In the genomic region with DNA sequence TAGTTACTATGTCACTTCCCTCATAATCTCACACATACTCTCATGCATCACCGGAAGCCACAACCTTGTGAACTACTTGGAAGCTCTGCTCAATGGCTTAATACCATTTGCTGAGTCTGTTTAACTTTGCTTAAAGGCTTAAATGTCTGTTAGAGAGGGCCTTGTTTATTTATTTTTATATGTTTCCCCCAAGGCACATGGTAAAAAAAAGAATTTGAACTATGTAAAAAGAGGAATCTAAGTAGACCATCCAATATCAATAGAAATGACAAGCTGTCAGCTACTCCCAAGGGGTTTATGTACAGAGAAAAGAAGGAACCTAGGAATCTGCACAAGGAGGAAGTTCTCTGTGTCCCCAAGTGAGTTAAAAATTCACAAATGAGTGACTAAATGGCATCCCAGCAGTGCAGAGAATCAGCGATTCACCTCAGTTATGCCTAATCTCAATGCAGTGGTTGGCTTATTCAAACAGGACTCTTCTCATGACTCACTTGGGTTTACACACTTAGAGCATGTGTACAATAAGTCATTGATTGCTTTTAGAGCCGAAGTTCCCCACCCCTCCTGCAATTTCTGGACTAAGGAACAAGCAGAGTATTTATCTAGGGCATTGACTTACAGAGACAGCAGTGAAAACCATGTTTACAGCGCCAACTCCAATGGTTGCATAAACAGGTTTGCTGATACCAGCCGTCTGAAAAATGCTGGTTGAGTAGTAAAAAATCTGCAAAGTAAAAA, we compare ENCODE assay signal across 10 cellular contexts. TPM values are rescaled to one million over a fixed set of nuclear protein-coding genes. Genes with fewer than 3 reads are reported as not detected.
DNase-seq lines count a peak whose midpoint lies in the region; ATAC-seq, FAIRE-seq and TF ChIP-seq lines count a peak whose summit lies in the region.
"Had no signal": no experiment of that assay in that cellular context is flagged by ENCODE, and none has a peak within 500 bp of the region (broad histone marks: within the 10 kb centered on the region; RNA-seq: fewer than 3 reads in every experiment).

No MANE protein-coding gene starts in this region.

- no peak overlapping the region for H3K9ac ChIP-seq in BLaER1 treated with 17β-estradiol and CSF1 and Interleukin-3, amounts not matched to agents 10 nM and 100 nM
- no peak overlapping the region for H3K9ac ChIP-seq in astrocyte (ENCODE audit: low read length)

- peaks cover 44% of the 10 kb centered on the region for H3K4me1 Mint-ChIP-seq in astrocyte (ENCODE audit: low read depth, unreplicated experiment)

- H3K79me2 ChIP-seq in astrocyte (ENCODE audit: insufficient read depth, low read length): no peaks in the 10 kb centered on the region

- H3K27ac ChIP-seq in BLaER1 treated with 17β-estradiol and CSF1 and Interleukin-3, amounts not matched to agents 10 nM and 100 nM: no peak overlapping the region
- H3K27ac ChIP-seq in astrocyte (ENCODE audit: low read depth, low read length) (no peak overlapping the region), left lung (no peak overlapping the region)

- no peak overlapping the region for H3K4me3 ChIP-seq in BLaER1 treated with 17β-estradiol and CSF1 and Interleukin-3, amounts not matched to agents 10 nM and 100 nM
- H3K4me3 ChIP-seq in astrocyte (ENCODE audit: insufficient read depth, low read depth, low read length) (no peak overlapping the region), left lung (no peak overlapping the region)

- no peaks in the 10 kb centered on the region for H3K9me3 Mint-ChIP-seq in astrocyte (ENCODE audit: unreplicated experiment)
- H3K9me3 Mint-ChIP-seq: activated T-cell treated with anti-CD3 and anti-CD28 coated beads, Interleukin-2, amount 50 U/mL, for 24 hours had no signal

- no peaks in the 10 kb centered on the region for H3K36me3 ChIP-seq in BLaER1 treated with 17β-estradiol and CSF1 and Interleukin-3, amounts not matched to agents 10 nM and 100 nM
- H3K36me3 ChIP-seq in astrocyte (ENCODE audit: insufficient read depth, low read length) (no peaks in the 10 kb centered on the region), left lung (no peaks in the 10 kb centered on the region)

- peak; percentile 56 for DNase-seq in astrocyte (ENCODE audit: low read depth)
- DNase-seq in left lung: no peak
- DNase-seq in NCI-H526 treated with DMSO at 0.1 percent for 48 hours (lab: John Stamatoyannopoulos, UW): no peak
- DNase-seq in NCI-H2171 (lab: John Stamatoyannopoulos, UW): no peak
- no peak for DNase-seq in iPS-NIHi11 (ENCODE audit: low spot score)
- DNase-seq: activated T-cell treated with anti-CD3 and anti-CD28 coated beads, Interleukin-2, amount 50 U/mL, for 24 hours; CD4-positive, alpha-beta memory T cell had no signal

- peak; percentile 17 for FAIRE-seq in astrocyte (lab: Jason Lieb, UNC)

- no peaks in the 10 kb centered on the region for H3K27me3 ChIP-seq in BLaER1 treated with 17β-estradiol and CSF1 and Interleukin-3, amounts not matched to agents 10 nM and 100 nM
- H3K27me3 ChIP-seq in astrocyte (ENCODE audit: insufficient read depth, low read length) (no peaks in the 10 kb centered on the region), left lung (no peaks in the 10 kb centered on the region)

- peak overlapping the region; percentile 81 for H3K27ac Mint-ChIP-seq in astrocyte (ENCODE audit: unreplicated experiment)
- H3K27ac Mint-ChIP-seq: activated T-cell treated with anti-CD3 and anti-CD28 coated beads, Interleukin-2, amount 50 U/mL, for 24 hours; CD4-positive, alpha-beta memory T cell had no signal

- H4K20me1 ChIP-seq in BLaER1 treated with 17β-estradiol and CSF1 and Interleukin-3, amounts not matched to agents 10 nM and 100 nM: no peaks in the 10 kb centered on the region
- H4K20me1 ChIP-seq in astrocyte (ENCODE audit: insufficient read depth, low read length): no peaks in the 10 kb centered on the region

- peak overlapping the region; percentile 40 for H2AFZ ChIP-seq in astrocyte (ENCODE audit: low read depth, low read length)

- H3K4me3 Mint-ChIP-seq in astrocyte (ENCODE audit: unreplicated experiment): no peak overlapping the region
- H3K4me3 Mint-ChIP-seq: activated T-cell treated with anti-CD3 and anti-CD28 coated beads, Interleukin-2, amount 50 U/mL, for 24 hours; CD4-positive, alpha-beta memory T cell had no signal

- H3K4me2 ChIP-seq in BLaER1 treated with 17β-estradiol and CSF1 and Interleukin-3, amounts not matched to agents 10 nM and 100 nM: peak overlapping the region in 10 of 11 experiments; percentile 3 to 61 (median 24); a peak in 13 of 22 replicates
- peak overlapping the region; percentile 37 for H3K4me2 ChIP-seq in astrocyte (ENCODE audit: low read length)

- peaks cover 7 to 11% (median 9%) of the 10 kb centered on the region in 10 experiments; a peak in 19 of 20 replicates for H3K4me1 ChIP-seq in BLaER1 treated with 17β-estradiol and CSF1 and Interleukin-3, amounts not matched to agents 10 nM and 100 nM
- H3K4me1 ChIP-seq in astrocyte (ENCODE audit: insufficient read depth, low read length) (peaks cover 43% of the 10 kb centered on the region), left lung (peaks cover 0 to 6% of the 10 kb centered on the region in 2 donors)

- intact Hi-C loops in left lung (cut with DNase I): no loop called here

- H3K36me3 Mint-ChIP-seq in astrocyte (ENCODE audit: low read depth, unreplicated experiment): no peaks in the 10 kb centered on the region
- H3K36me3 Mint-ChIP-seq: CD4-positive, alpha-beta memory T cell had no signal

- TF ChIP-seq CTCF in astrocyte (IDR thresholded peaks at IDR 0.05; ENCODE audit: insufficient read depth, low read depth, low read length) (no peak), left lung (IDR thresholded peaks at IDR 0.05) (no peak)

- H3K9me3 ChIP-seq in BLaER1 treated with 17β-estradiol and CSF1 and Interleukin-3, amounts not matched to agents 10 nM and 100 nM (replicated peaks in 1 of 11): no peaks in the 10 kb centered on the region
- no peaks in the 10 kb centered on the region for H3K9me3 ChIP-seq in astrocyte (ENCODE audit: insufficient read depth, low read depth, low read length)
- H3K9me3 ChIP-seq in left lung: no peaks in the 10 kb centered on the region

- no peaks in the 10 kb centered on the region for H3K27me3 Mint-ChIP-seq in astrocyte (ENCODE audit: low read depth, unreplicated experiment)
- H3K27me3 Mint-ChIP-seq: activated T-cell treated with anti-CD3 and anti-CD28 coated beads, Interleukin-2, amount 50 U/mL, for 24 hours had no signal

- ATAC-seq in HG02981 (IDR thresholded peaks at IDR 0.05; ENCODE audit: unreplicated experiment) (peak; percentile 88), left lung (peak; percentile 77), HG03025 (IDR thresholded peaks at IDR 0.05; ENCODE audit: low FRiP score, unreplicated experiment) (no peak)

RNA-seq across cellular contexts. Expression of gene SLC2A2, which starts 24.4 kb away (rescaled TPM):
- total RNA-seq in astrocyte (not detected in 2 replicates), left lung (not detected)
- total RNA-seq: CD4-positive, alpha-beta memory T cell had no signal
